8 cellular contexts compared by ENCODE assay signal in the genomic region with DNA sequence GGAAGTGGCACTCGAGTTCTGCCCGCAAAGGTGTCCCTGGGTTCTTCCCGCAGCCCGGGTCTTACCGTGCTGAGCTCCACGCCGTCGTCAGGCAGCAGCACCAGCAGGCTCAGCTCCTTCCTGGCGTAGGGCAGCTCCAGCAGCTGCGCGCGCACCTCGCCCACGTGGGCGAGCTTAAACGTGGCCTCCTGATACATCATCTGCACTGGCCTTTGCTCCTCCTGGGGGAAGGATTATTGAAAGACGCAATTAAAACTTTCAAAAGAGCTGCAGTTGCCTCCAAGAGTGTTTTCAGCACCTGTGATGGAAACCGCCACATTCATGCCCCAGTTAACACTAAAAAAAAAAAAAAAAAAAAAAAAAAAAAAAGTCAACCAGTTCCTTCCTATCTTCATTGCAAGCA. TPM values are rescaled to one million over a fixed set of nuclear protein-coding genes. Genes with fewer than 3 reads are reported as not detected.
DNase-seq lines count a peak whose midpoint lies in the region; ATAC-seq and TF ChIP-seq lines count a peak whose summit lies in the region.

No MANE protein-coding gene starts in this region.

- H3K27ac ChIP-seq in OCI-LY3 (ENCODE audit: low read length) = peak overlapping the region; percentile 65

- no peak overlapping the region for H2AFZ ChIP-seq in OCI-LY3 (ENCODE audit: low read depth, low read length)

- peaks cover 65% of the 10 kb centered on the region for H3K36me3 ChIP-seq in OCI-LY3 (replicated peaks; ENCODE audit: low read depth, low read length)
- H3K36me3 ChIP-seq in MG63 = no peaks in the 10 kb centered on the region

- H3K4me1 ChIP-seq in OCI-LY3 (ENCODE audit: low read length) = peaks cover 21% of the 10 kb centered on the region

- H3K9ac ChIP-seq in OCI-LY3 (ENCODE audit: low read length) = peak overlapping the region; percentile 62

- no peak for TF ChIP-seq CTCF in OCI-LY3 (IDR thresholded peaks at IDR 0.05; ENCODE audit: low read depth, low read length)
- no peak for TF ChIP-seq CTCF in GM10266 (IDR thresholded peaks at IDR 0.05; ENCODE audit: control insufficient read depth, insufficient read depth, low read depth, missing control alignments)

- peak; percentile 75 for DNase-seq in activated naive CD4-positive, alpha-beta T cell treated with anti-CD3 and anti-CD28 coated beads, Interleukin-2, amount 50 U/mL, for 16 hours
- peak; percentile 42 to 75 (median 43) for DNase-seq in stimulated activated CD4-positive, alpha-beta T cell treated with anti-CD3 and anti-CD28 coated beads, TNF-alpha, amount 100 ng/mL, for 24 hours (ENCODE audit: low read depth in 3 of 3)
- no peak for DNase-seq in GM10266 (ENCODE audit: extremely low spot score)
- no peak for DNase-seq in MG63

- H4K20me1 ChIP-seq in OCI-LY3 (ENCODE audit: insufficient read depth, low read length) = no peaks in the 10 kb centered on the region

- peak overlapping the region; percentile 85 for H3K4me2 ChIP-seq in OCI-LY3 (ENCODE audit: low read length)

- H3K79me2 ChIP-seq in OCI-LY3 (ENCODE audit: low read length) = peaks cover 4% of the 10 kb centered on the region; the same call in 1 of the 2 replicates

- peak overlapping the region; percentile 71 for H3K4me3 ChIP-seq in OCI-LY3 (ENCODE audit: low read length)
- H3K4me3 ChIP-seq in MG63 = no peak overlapping the region

- H3K27me3 ChIP-seq in OCI-LY3 (ENCODE audit: low read depth, low read length) = no peaks in the 10 kb centered on the region
- H3K27me3 ChIP-seq in MG63 = no peaks in the 10 kb centered on the region

- H3K9me3 ChIP-seq in OCI-LY3 (ENCODE audit: insufficient read depth, low read length) (no peaks in the 10 kb centered on the region), MG63 (no peaks in the 10 kb centered on the region)

- ATAC-seq in GM19351 (IDR thresholded peaks at IDR 0.05; ENCODE audit: unreplicated experiment) (peak; percentile 63), HG03175 (IDR thresholded peaks at IDR 0.05; ENCODE audit: unreplicated experiment) (no peak), GM18868 (IDR thresholded peaks at IDR 0.05; ENCODE audit: unreplicated experiment) (no peak)

RNA-seq across cellular contexts. Expression of a gene that starts 11.3 kb away (rescaled TPM):
- total RNA-seq in MG63 (2014; rRNA removed; shearing (Covaris generic); ENCODE audit: low replicate concordance) = not detected in 2 replicates

RNA-seq across cellular contexts. Expression of a gene that starts 50.1 kb away (rescaled TPM):
- total RNA-seq in MG63 (2014; rRNA removed; shearing (Covaris generic); ENCODE audit: low replicate concordance) = 8.8 and 12.0 TPM in 2 replicates

Comparison
In these comparisons a context has a peak if more than half of its experiments do, and no peak if none do; other contexts are left out.
1. DNase-seq: peak in activated naive CD4-positive, alpha-beta T cell treated with anti-CD3 and anti-CD28 coated beads, Interleukin-2, amount 50 U/mL, for 16 hours (single experiment) and stimulated activated CD4-positive, alpha-beta T cell treated with anti-CD3 and anti-CD28 coated beads, TNF-alpha, amount 100 ng/mL, for 24 hours (3 of 3); none in GM10266 (single experiment) and MG63 (single experiment).